9 cellular contexts compared by ENCODE assay signal in genomic region chr15:57375827-57376694, GRCh38. TPM values are rescaled to one million over a fixed set of nuclear protein-coding genes. Genes with fewer than 3 reads are reported as not detected.
DNase-seq lines count a peak whose midpoint lies in the region; ATAC-seq and TF ChIP-seq lines count a peak whose summit lies in the region.
"Had no signal": no experiment of that assay in that cellular context is flagged by ENCODE, and none has a peak within 500 bp of the region (broad histone marks: within the 10 kb centered on the region; RNA-seq: fewer than 3 reads in every experiment).

TSS of gene CGNL1 (plus strand) at chr15:57376505. CDS start at chr15:57438000, 61,495 bp downstream.

- CTCF ChIA-PET in WTC11 (lab: Charles Lee) = interaction anchor here (0.5 to 2.8 kb wide), 17 partner anchors 10 to 446 kb away, joined by 3 to 17 read pairs (median 5); no protein-coding TSS in a partner anchor

- DNase-seq in DMS 273 (lab: John Stamatoyannopoulos, UW; ENCODE audit: unreplicated experiment) (peak; percentile 42), DMS 273 treated with DMSO at 0.1 percent for 48 hours (lab: John Stamatoyannopoulos, UW) (no peak), WTC11 (ENCODE audit: low spot score) (peak; percentile 69), germinal center (ENCODE audit: low spot score) (peak; percentile 15), omental fat pad (ENCODE audit: low spot score) (no peak), SIG-M5 (lab: John Stamatoyannopoulos, UW) (no peak)

- POLR2A ChIA-PET in WTC11 (lab: Charles Lee) = interaction anchor here (1.0 to 2.0 kb wide), 6 partner anchors 8 to 55 kb away, joined by 3 to 10 read pairs (median 4); no protein-coding TSS in a partner anchor

- H3K4me3 Mint-ChIP-seq in WTC11 = peak within 1 kb of the TSS; percentile 90

- peaks cover 30% of the 10 kb centered on the region for H3K27me3 Mint-ChIP-seq in WTC11 (ENCODE audit: low read depth)

- TF ChIP-seq CTCF in WTC11 (IDR thresholded peaks at IDR 0.05) = no peak
- no peak for TF ChIP-seq CTCF in omental fat pad (IDR thresholded peaks at IDR 0.05)

- ATAC-seq in WTC11 = peak; percentile 67
- ATAC-seq in omental fat pad (ENCODE audit: low FRiP score) = peak; percentile 84
- no peak for ATAC-seq in GM21528 (IDR thresholded peaks at IDR 0.05; ENCODE audit: low FRiP score, unreplicated experiment)
- ATAC-seq in HG02885 (IDR thresholded peaks at IDR 0.05; ENCODE audit: poor library complexity, unreplicated experiment) = no peak

- H3K9me3 Mint-ChIP-seq in WTC11 = no peaks in the 10 kb centered on the region

- peak within 1 kb of the TSS; percentile 94; the same call in 1 of the 2 replicates for H3K27ac Mint-ChIP-seq in WTC11

- peaks cover 53% of the 10 kb centered on the region for H3K4me1 Mint-ChIP-seq in WTC11

- no peaks in the 10 kb centered on the region for H3K36me3 Mint-ChIP-seq in WTC11

TF ChIP-seq in WTC11, 78 proteins besides CTCF, POLR2A, EP300 and RAD21:
- TF ChIP-seq ERG (CRISPR knock-in tag; IDR thresholded peaks at IDR 0.05) (no peak), ZNF425 (CRISPR knock-in tag; conservative IDR thresholded peaks at IDR 0.05) (no peak), HMGXB4 (CRISPR knock-in tag; IDR thresholded peaks at IDR 0.05) (0 out of 2 replicates have a peak, but pooled peaks have one; percentile 25), MAX (CRISPR knock-in tag; IDR thresholded peaks at IDR 0.05) (no peak), ZNF532 (CRISPR knock-in tag; IDR thresholded peaks at IDR 0.05; ENCODE audit: borderline replicate concordance) (peak; percentile 24; the same call in 1 of the 2 replicates), SP1 (CRISPR knock-in tag; conservative IDR thresholded peaks at IDR 0.05) (peak; percentile 60), FOXP1 (CRISPR knock-in tag; IDR thresholded peaks at IDR 0.05; ENCODE audit: borderline replicate concordance) (peak; percentile 50; the same call in 1 of the 2 replicates), ATF6 (CRISPR knock-in tag; IDR thresholded peaks at IDR 0.05) (no peak), NFATC4 (CRISPR knock-in tag; IDR thresholded peaks at IDR 0.05) (no peak), GTF2I (CRISPR knock-in tag; conservative IDR thresholded peaks at IDR 0.05) (0 out of 2 replicates have a peak, but pooled peaks have one; percentile 12)

RNA-seq across cellular contexts. Expression of gene CGNL1, which starts in this region (rescaled TPM):
- total RNA-seq in WTC11 (2021) = 57.3 to 69.5 TPM (median 67.1 TPM) in 3 replicates
- 10 to 100 TPM in 1 of 4 donors, 1 to 10 TPM in 3; 4.7 to 13.7 (median 7.3) TPM for total RNA-seq in omental fat pad
- total RNA-seq: T-helper 2 cell treated with Interferon-gamma antibody and Interleukin-4, amounts not matched to agents 100 ng/mL and 5 ng/mL, for 36 hours had no signal

Comparison
In these comparisons a context has a peak if more than half of its experiments do, and no peak if none do; other contexts are left out.
1. DNase-seq: peak in DMS 273 (single experiment), WTC11 (single experiment) and germinal center (single experiment); none in DMS 273 treated with DMSO at 0.1 percent for 48 hours (single experiment), omental fat pad (single experiment) and SIG-M5 (single experiment).
2. ATAC-seq: peak in WTC11 (single experiment) and omental fat pad (single experiment); none in GM21528 (single experiment) and HG02885 (single experiment).